In the genomic region with DNA sequence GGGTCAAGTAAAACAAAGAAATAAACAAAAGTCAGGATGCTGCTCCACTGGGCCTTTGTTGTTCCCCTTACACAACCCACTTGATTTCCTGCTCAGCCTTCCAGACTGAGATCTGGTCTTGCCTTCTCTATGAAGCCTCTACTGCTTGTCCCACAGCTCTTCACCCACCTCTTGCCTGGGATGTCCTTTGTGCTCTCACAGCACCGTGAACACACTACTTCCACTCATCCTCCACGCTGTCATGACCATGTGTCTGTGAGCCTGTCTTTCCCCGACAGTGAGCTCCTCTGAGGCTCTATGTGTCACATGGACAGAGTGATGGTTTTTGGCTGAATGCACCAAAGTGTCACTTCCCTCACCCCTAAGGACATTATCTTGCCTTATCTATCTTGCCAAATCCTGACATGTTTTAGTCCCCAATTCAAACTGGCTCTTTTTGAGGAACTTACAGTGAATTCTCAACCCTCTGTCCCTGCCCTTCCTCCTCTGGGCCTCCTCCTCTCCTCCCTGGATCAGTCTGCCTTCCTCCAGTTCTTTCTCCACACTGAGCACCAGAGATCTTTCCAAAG, we compare ENCODE assay signal across 2 cellular contexts.
TF ChIP-seq lines count a peak whose summit lies in the region.

No MANE protein-coding gene starts in this region.

TF ChIP-seq in GM12878, 131 proteins besides CTCF, POLR2A, EP300 and RAD21:
- TF ChIP-seq POLR2AphosphoS5 (IDR thresholded peaks at IDR 0.05; ENCODE audit: low read length) (peak; percentile 55), SP1 (IDR thresholded peaks at IDR 0.05; ENCODE audit: low read depth, low read length) (no peak), HDAC6 (IDR thresholded peaks at IDR 0.05; ENCODE audit: unreplicated experiment) (no peak)

TF ChIP-seq in GM12891, 5 proteins besides CTCF, POLR2A, EP300 and RAD21:
- TF ChIP-seq PAX5 (IDR thresholded peaks at IDR 0.05; ENCODE audit: insufficient read depth, low read length, severe bottlenecking), result no peak
- TF ChIP-seq SPI1 (IDR thresholded peaks at IDR 0.05; ENCODE audit: low read depth, low read length), result no peak
- no peak; the same call in 1 of the 2 replicates for TF ChIP-seq POLR2AphosphoS5 (IDR thresholded peaks at IDR 0.05; ENCODE audit: low read depth, low read length)
- TF ChIP-seq TAF1 (IDR thresholded peaks at IDR 0.05; ENCODE audit: low read depth, low read length), result no peak
- TF ChIP-seq POU2F2 (IDR thresholded peaks at IDR 0.05; ENCODE audit: low read depth, low read length), result no peak
TF ChIP-seq in GM12891: peak in this region for 0.
